24 cellular contexts compared by ENCODE assay signal in the genomic region with DNA sequence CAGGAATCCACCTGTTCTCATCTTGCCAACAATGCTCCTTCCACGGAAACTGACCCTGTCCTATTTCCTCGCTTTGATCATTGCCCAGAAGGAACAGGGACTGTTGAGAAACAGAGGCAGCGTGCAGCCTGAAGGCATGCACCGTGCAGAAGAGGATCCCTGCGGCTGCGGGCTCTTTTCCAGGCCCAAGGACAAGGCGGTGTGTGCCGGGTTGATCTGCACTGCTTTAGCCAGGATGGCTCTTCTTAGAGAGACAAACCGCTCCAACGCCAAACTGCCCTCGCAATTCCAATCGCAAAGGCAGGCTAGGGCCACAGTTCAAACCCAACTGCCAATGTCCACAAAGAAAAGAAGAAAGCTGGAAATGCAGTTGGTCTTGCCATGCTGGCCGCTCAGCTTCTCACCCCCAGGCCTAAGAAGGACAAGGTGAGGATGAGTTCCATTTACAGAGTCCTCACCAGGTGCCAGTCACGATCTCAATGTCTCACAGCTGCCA. TPM values are rescaled to one million over a fixed set of nuclear protein-coding genes. Genes with fewer than 3 reads are reported as not detected.
A peak's percentile ranks its signal among the peaks of the same experiment; 100 is the strongest.
DNase-seq lines count a peak whose midpoint lies in the region; ATAC-seq and TF ChIP-seq lines count a peak whose summit lies in the region.
"Had no signal": no experiment of that assay in that cellular context is flagged by ENCODE, and none has a peak within 500 bp of the region (broad histone marks: within the 10 kb centered on the region; RNA-seq: fewer than 3 reads in every experiment).

No MANE protein-coding gene starts in this region.

- peaks cover 0 to 32% (median 8%) of the 10 kb centered on the region in 11 experiments; a peak in 10 of 22 replicates for H3K36me3 ChIP-seq in BLaER1 treated with 17β-estradiol and CSF1 and Interleukin-3, amounts not matched to agents 10 nM and 100 nM
- peaks cover 30 to 71% of the 10 kb centered on the region in 2 experiments; a peak in 2 of 3 replicates for H3K36me3 ChIP-seq in HEK293 (ENCODE audit: control insufficient read depth in 2 of 2, insufficient read depth in 1 of 2, low read length in 2 of 2)
- H3K36me3 ChIP-seq in osteoblast (ENCODE audit: insufficient read depth, low read length): peaks cover 17% of the 10 kb centered on the region
- H3K36me3 ChIP-seq in colonic mucosa: peaks cover 8% of the 10 kb centered on the region
- H3K36me3 ChIP-seq: BE2C had no signal

- no peaks in the 10 kb centered on the region for H3K79me2 ChIP-seq in osteoblast (ENCODE audit: insufficient read depth, low read length)

- H3K9ac ChIP-seq in BLaER1 treated with 17β-estradiol and CSF1 and Interleukin-3, amounts not matched to agents 10 nM and 100 nM: no peak overlapping the region
- no peak overlapping the region for H3K9ac ChIP-seq in colonic mucosa (ENCODE audit: low read depth in 2 of 2, low read length in 2 of 2)

- H3K4me1 ChIP-seq in BLaER1 treated with 17β-estradiol and CSF1 and Interleukin-3, amounts not matched to agents 10 nM and 100 nM: peaks cover 0 to 41% (median 23%) of the 10 kb centered on the region in 10 experiments; a peak in 16 of 20 replicates
- H3K4me1 ChIP-seq in HEK293 (ENCODE audit: control insufficient read depth, insufficient read depth, low read length): no peaks in the 10 kb centered on the region
- no peaks in the 10 kb centered on the region for H3K4me1 ChIP-seq in osteoblast (ENCODE audit: insufficient read depth, low read length)
- no peaks in the 10 kb centered on the region for H3K4me1 ChIP-seq in colonic mucosa
- H3K4me1 ChIP-seq: A549 had no signal

- H3K4me2 ChIP-seq in BLaER1 treated with 17β-estradiol and CSF1 and Interleukin-3, amounts not matched to agents 10 nM and 100 nM: peak overlapping the region in 6 of 11 experiments; percentile 2 to 41 (median 16); a peak in 8 of 22 replicates
- no peak overlapping the region for H3K4me2 ChIP-seq in osteoblast (ENCODE audit: insufficient read depth, low read length)
- H3K4me2 ChIP-seq: A549, GM23338 had no signal

- peaks cover 0 to 19% (median 0%) of the 10 kb centered on the region in 11 experiments; a peak in 3 of 22 replicates for H4K20me1 ChIP-seq in BLaER1 treated with 17β-estradiol and CSF1 and Interleukin-3, amounts not matched to agents 10 nM and 100 nM
- no peaks in the 10 kb centered on the region for H4K20me1 ChIP-seq in osteoblast (ENCODE audit: insufficient read depth, low read length)

- H3K27me3 ChIP-seq in BLaER1 treated with 17β-estradiol and CSF1 and Interleukin-3, amounts not matched to agents 10 nM and 100 nM: no peaks in the 10 kb centered on the region
- H3K27me3 ChIP-seq in osteoblast (ENCODE audit: insufficient read depth, low read length) (no peaks in the 10 kb centered on the region), colonic mucosa (no peaks in the 10 kb centered on the region)
- H3K27me3 ChIP-seq: BE2C had no signal

- intact Hi-C loops in colonic mucosa (cut with DNase I): loop anchor here (10.0 kb wide), 1 partner anchor 237 kb away; no protein-coding TSS in a partner anchor

- DNase-seq in left lobe of liver (ENCODE audit: low spot score): no peak
- DNase-seq in osteoblast (ENCODE audit: insufficient read length, low spot score, missing footprints): peak; percentile 48
- DNase-seq in NCI-H2196 treated with DMSO at 0.1 percent for 48 hours (lab: John Stamatoyannopoulos, UW; ENCODE audit: unreplicated experiment): no peak
- no peak for DNase-seq in NCI-H2107 (lab: John Stamatoyannopoulos, UW)
- DNase-seq in colonic mucosa: no peak
- DNase-seq: 8988T; ACHN; AML-193; BE2C; CD4-positive, CD25-positive, alpha-beta regulatory T cell; CD8-positive, alpha-beta T cell; DMS 273 treated with DMSO at 0.1 percent for 48 hours; DMS79; EL; GF-D8; H9; HFFc6 had no signal

- no peak overlapping the region for H3K4me3 ChIP-seq in BLaER1 treated with 17β-estradiol and CSF1 and Interleukin-3, amounts not matched to agents 10 nM and 100 nM
- no peak overlapping the region for H3K4me3 ChIP-seq in HEK293 (ENCODE audit: low read depth, low read length)
- no peak overlapping the region for H3K4me3 ChIP-seq in osteoblast (ENCODE audit: insufficient read depth, low read length)
- H3K4me3 ChIP-seq in colonic mucosa: no peak overlapping the region
- H3K4me3 ChIP-seq: A549, GM23338 had no signal

- H2AFZ ChIP-seq in osteoblast (ENCODE audit: low read length): no peak overlapping the region
- H2AFZ ChIP-seq: GM23338 had no signal

- H3K9me3 ChIP-seq in BLaER1 treated with 17β-estradiol and CSF1 and Interleukin-3, amounts not matched to agents 10 nM and 100 nM (replicated peaks in 1 of 11): no peaks in the 10 kb centered on the region
- H3K9me3 ChIP-seq in HEK293 (ENCODE audit: control insufficient read depth, insufficient read depth, low read depth, low read length) (no peaks in the 10 kb centered on the region), osteoblast (ENCODE audit: low read depth, low read length) (no peaks in the 10 kb centered on the region), colonic mucosa (no peaks in the 10 kb centered on the region)
- H3K9me3 ChIP-seq: A549, BE2C had no signal

- CTCF ChIA-PET in HEK293 (lab: Yijun Ruan, JAX): no interaction called here

- ATAC-seq in left lobe of liver: peak; percentile 34
- no peak for ATAC-seq in HG03175 (IDR thresholded peaks at IDR 0.05; ENCODE audit: unreplicated experiment)
- ATAC-seq: A549; CD8-positive, alpha-beta T cell; GM23338; HCT116 had no signal

- no peak for TF ChIP-seq CTCF in HEK293 (tag by site-specific recombination; IDR thresholded peaks at IDR 0.05)
- TF ChIP-seq CTCF in osteoblast (IDR thresholded peaks at IDR 0.05; ENCODE audit: extremely low read depth, low read depth, low read length): no peak
- TF ChIP-seq CTCF in colonic mucosa (IDR thresholded peaks at IDR 0.05): no peak

- POLR2A ChIA-PET in HEK293 (lab: Yijun Ruan, JAX): interaction anchor here (0.9 kb wide), 1 partner anchor 93 kb away, joined by 3 read pairs; a partner anchor contains a TSS

- no peak overlapping the region for H3K27ac ChIP-seq in BLaER1 treated with 17β-estradiol and CSF1 and Interleukin-3, amounts not matched to agents 10 nM and 100 nM
- no peak overlapping the region for H3K27ac ChIP-seq in HEK293 (ENCODE audit: extremely low read depth, low read depth, low read length)
- H3K27ac ChIP-seq in osteoblast (ENCODE audit: low read depth, low read length): no peak overlapping the region
- H3K27ac ChIP-seq in colonic mucosa: no peak overlapping the region
- H3K27ac ChIP-seq: A549, C4-2B had no signal

TF ChIP-seq in HEK293, 187 proteins besides CTCF, POLR2A, EP300 and RAD21:
- TF ChIP-seq ZNF701 (tag by site-specific recombination; IDR thresholded peaks at IDR 0.05) (no peak), SCRT2 (tag by site-specific recombination; IDR thresholded peaks at IDR 0.05) (0 out of 2 replicates have a peak, but pooled peaks have one; percentile 32), ZNF621 (tag by site-specific recombination; IDR thresholded peaks at IDR 0.05) (no peak), EGR2 (tag by site-specific recombination; IDR thresholded peaks at IDR 0.05; ENCODE audit: low read depth) (no peak)

RNA-seq across cellular contexts. Expression of a gene that starts 26.5 kb away (rescaled TPM):
- total RNA-seq in left lobe of liver (137 TPM), osteoblast (95.9 and 113 TPM in 2 replicates), colonic mucosa (100 to 1,000 TPM; 152 to 187 TPM)

RNA-seq across cellular contexts. Expression of a gene that starts 56.0 kb away (rescaled TPM):
- total RNA-seq in left lobe of liver (17.3 TPM), osteoblast (20.3 and 22.4 TPM in 2 replicates), colonic mucosa (10 to 100 TPM; 20.3 to 44.5 TPM)
